In the genomic region with DNA sequence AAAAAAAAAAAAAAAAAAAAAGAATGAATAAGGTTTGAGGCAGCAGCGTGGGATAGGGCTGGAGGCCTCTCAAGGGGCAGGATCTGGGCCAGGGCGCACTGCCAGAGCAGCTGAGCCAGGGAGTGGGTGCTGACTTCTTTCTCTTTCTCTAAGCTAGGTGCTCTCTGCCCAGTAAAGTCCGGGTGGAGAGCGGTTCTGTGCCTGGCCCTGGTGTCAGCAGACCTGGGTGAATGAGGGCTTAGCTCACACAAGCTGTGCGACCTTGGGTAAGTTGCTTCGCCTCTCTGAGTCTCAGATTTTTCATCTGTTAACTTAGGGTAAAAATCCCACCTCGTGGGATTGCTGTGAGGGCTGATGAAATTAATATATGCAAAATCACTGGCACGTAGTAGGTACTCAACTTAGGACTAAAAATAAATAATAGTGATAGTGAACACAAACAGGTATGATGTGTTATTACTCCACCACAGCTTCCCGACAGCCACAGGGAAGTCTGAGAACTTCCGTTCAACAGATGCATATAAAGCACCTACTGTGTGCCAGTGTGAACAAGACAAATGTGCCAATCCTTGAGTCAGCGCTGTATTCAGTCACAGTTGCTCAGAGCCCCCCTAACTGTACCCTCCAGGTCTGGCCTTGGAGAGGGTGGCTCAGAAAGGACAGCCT, we compare ENCODE assay signal across 9 cellular contexts. TPM values are rescaled to one million over a fixed set of nuclear protein-coding genes. Genes with fewer than 3 reads are reported as not detected.
DNase-seq lines count a peak whose midpoint lies in the region; ATAC-seq and TF ChIP-seq lines count a peak whose summit lies in the region.
"Had no signal": no experiment of that assay in that cellular context is flagged by ENCODE, and none has a peak within 500 bp of the region (broad histone marks: within the 10 kb centered on the region; RNA-seq: fewer than 3 reads in every experiment).

No MANE protein-coding gene starts in this region.

- H3K27ac Mint-ChIP-seq in Calu3 (ENCODE audit: unreplicated experiment): no peak overlapping the region
- H3K27ac Mint-ChIP-seq: activated T-cell treated with anti-CD3 and anti-CD28 coated beads, Interleukin-2, amount 50 U/mL, for 24 hours had no signal

- no peaks in the 10 kb centered on the region for H3K27me3 ChIP-seq in right atrium auricular region

- H3K36me3 ChIP-seq in right atrium auricular region: no peaks in the 10 kb centered on the region
- H3K36me3 ChIP-seq in mucosa of descending colon (ENCODE audit: low read depth): no peaks in the 10 kb centered on the region

- peak; percentile 40 for DNase-seq in H4 (ENCODE audit: low spot score)
- peak in 30 of 58 donors; percentile 5 to 59 (median 25) for DNase-seq in anterior cingulate cortex (lab: John Stamatoyannopoulos, UW)
- DNase-seq in right atrium auricular region (ENCODE audit: low spot score): no peak
- DNase-seq in stromal cell of bone marrow (ENCODE audit: low read depth): peak; percentile 47
- DNase-seq in Calu3: no peak
- DNase-seq in NCI-H748 (lab: John Stamatoyannopoulos, UW; ENCODE audit: unreplicated experiment): no peak
- DNase-seq in activated T-cell treated with anti-CD3 and anti-CD28 coated beads for 4 hours: no peak
- DNase-seq in mucosa of descending colon: no peak
- DNase-seq: activated T-cell treated with anti-CD3 and anti-CD28 coated beads, Interleukin-2, amount 50 U/mL, for 24 hours had no signal

- H3K9me3 ChIP-seq in right atrium auricular region: no peaks in the 10 kb centered on the region
- no peaks in the 10 kb centered on the region for H3K9me3 ChIP-seq in mucosa of descending colon

- H3K4me3 ChIP-seq in right atrium auricular region (no peak overlapping the region), mucosa of descending colon (no peak overlapping the region)

- no peaks in the 10 kb centered on the region for H3K9me3 Mint-ChIP-seq in Calu3 (ENCODE audit: low read depth, unreplicated experiment)
- H3K9me3 Mint-ChIP-seq: activated T-cell treated with anti-CD3 and anti-CD28 coated beads, Interleukin-2, amount 50 U/mL, for 24 hours had no signal

- peak overlapping the region; percentile 69 to 74 for H3K27ac ChIP-seq in right atrium auricular region

- BruUV-seq in Calu3 (replicated peaks; lab: Mats Ljungman, UMichigan): no TSS peak

- no peak overlapping the region for H3K4me3 Mint-ChIP-seq in Calu3 (ENCODE audit: low read depth, unreplicated experiment)
- H3K4me3 Mint-ChIP-seq: activated T-cell treated with anti-CD3 and anti-CD28 coated beads, Interleukin-2, amount 50 U/mL, for 24 hours had no signal

- no peak for ATAC-seq in mucosa of descending colon

- peaks cover 25% of the 10 kb centered on the region for H3K4me1 Mint-ChIP-seq in Calu3 (ENCODE audit: low read depth, unreplicated experiment)

- H3K27me3 Mint-ChIP-seq in Calu3 (ENCODE audit: unreplicated experiment): no peaks in the 10 kb centered on the region

- no peaks in the 10 kb centered on the region for H3K36me3 Mint-ChIP-seq in Calu3 (ENCODE audit: insufficient read depth, unreplicated experiment)

- intact Hi-C loops in Calu3 (cut with micrococcal nuclease; ENCODE audit: unreplicated experiment): loop anchor here (5.0 kb wide), 1 partner anchor 292 kb away; a partner anchor contains a TSS
- intact Hi-C loops in mucosa of descending colon (cut with DNase I, micrococcal nuclease): loop anchor here (5.0 to 10.0 kb wide), 2 partner anchors 169 to 282 kb away; no protein-coding TSS in a partner anchor

- TF ChIP-seq CTCF in right atrium auricular region (IDR thresholded peaks at IDR 0.05) (no peak), Calu3 (IDR thresholded peaks at IDR 0.05; ENCODE audit: unreplicated experiment) (no peak), mucosa of descending colon (IDR thresholded peaks at IDR 0.05) (no peak)

- H3K4me1 ChIP-seq in right atrium auricular region (peaks cover 0 to 54% of the 10 kb centered on the region in 2 donors), mucosa of descending colon (ENCODE audit: low read depth) (peaks cover 4% of the 10 kb centered on the region)

- CTCF ChIA-PET in Calu3 (lab: Charles Lee): interaction anchor here (0.6 to 0.7 kb wide), 2 partner anchors 115 to 262 kb away, joined by 4 to 10 read pairs; no protein-coding TSS in a partner anchor

RNA-seq across cellular contexts. Expression of a gene that starts 2.0 kb away (rescaled TPM):
- total RNA-seq in H4 (2014; rRNA removed; shearing (Covaris generic)): 0.08 and 0.62 TPM in 2 replicates
- total RNA-seq in right atrium auricular region (1 to 10 TPM; 5.2 to 8.7 TPM), Calu3 (2022) (0.93 and 0.94 TPM in 2 replicates), mucosa of descending colon (1 to 10 TPM in 1 of 3 donors, not detected in 2; 3.5 TPM)

RNA-seq across cellular contexts. Expression of a gene that starts 31.9 kb away (rescaled TPM):
- not detected in 2 replicates for total RNA-seq in H4 (2014; rRNA removed; shearing (Covaris generic))
- total RNA-seq in right atrium auricular region (1 to 10 TPM; 3.9 to 4.6 TPM), Calu3 (2022) (not detected in 2 replicates), mucosa of descending colon (1 to 10 TPM in 1 of 3 donors, not detected in 2; 1.2 TPM)

RNA-seq across cellular contexts. Expression of a gene that starts 53.6 kb away (rescaled TPM):
- not detected in 2 replicates for total RNA-seq in H4 (2014; rRNA removed; shearing (Covaris generic))
- under 1 TPM in 1 of 2 donors, not detected in 1; 0.20 TPM for total RNA-seq in right atrium auricular region
- total RNA-seq in Calu3 (2022): not detected in 2 replicates
- total RNA-seq in mucosa of descending colon: 1 to 10 TPM in 2 of 3 donors, not detected in 1; 1.3 to 3.4 TPM

RNA-seq across cellular contexts. Expression of a gene that starts 57.6 kb away (rescaled TPM):
- not detected in 2 replicates for total RNA-seq in H4 (2014; rRNA removed; shearing (Covaris generic))
- total RNA-seq in right atrium auricular region (1,000 to 10,000 TPM; 1,082 to 1,229 TPM), Calu3 (2022) (not detected in 2 replicates), mucosa of descending colon (10 to 100 TPM in 2 of 3 donors, 1 to 10 TPM in 1; 1.5 to 78.0 (median 13.0) TPM)

Comparison
In these comparisons a context has a peak if more than half of its experiments do, and no peak if none do; other contexts are left out.
1. DNase-seq: peak in H4 (single experiment), anterior cingulate cortex (30 of 58) and stromal cell of bone marrow (single experiment); none in right atrium auricular region (single experiment), Calu3 (single experiment), NCI-H748 (single experiment), activated T-cell treated with anti-CD3 and anti-CD28 coated beads for 4 hours (single experiment) and mucosa of descending colon (0 of 3).